8 cellular contexts compared by ENCODE assay signal in genomic region chr15:74873756-74874424, GRCh38. TPM values are rescaled to one million over a fixed set of nuclear protein-coding genes. Genes with fewer than 3 reads are reported as not detected.
A peak's percentile ranks its signal among the peaks of the same experiment; 100 is the strongest.
DNase-seq lines count a peak whose midpoint lies in the region; FAIRE-seq and TF ChIP-seq lines count a peak whose summit lies in the region.

No MANE protein-coding gene starts in this region.

- peak overlapping the region; percentile 88 for H3K18ac ChIP-seq in mesenchymal stem cell (ENCODE audit: low read depth in 1 of 2, low read length in 2 of 2)

- peak overlapping the region; percentile 47 for H4K91ac ChIP-seq in mesenchymal stem cell (ENCODE audit: low read length)

- H2BK15ac ChIP-seq in mesenchymal stem cell (ENCODE audit: low read depth, poor library complexity, severe bottlenecking): no peak overlapping the region

- TF ChIP-seq CTCF in cardiac fibroblast (IDR thresholded peaks at IDR 0.05; ENCODE audit: low read depth, low read length): no peak
- TF ChIP-seq CTCF in uterus (IDR thresholded peaks at IDR 0.05): no peak

- peak overlapping the region; percentile 74 to 90 for H3K4ac ChIP-seq in mesenchymal stem cell (ENCODE audit: low read depth in 1 of 2, low read length in 2 of 2)

- intact Hi-C loops in uterus (cut with DNase I; ENCODE audit: low total_unique reads): no loop called here

- H3K9me3 ChIP-seq in mesenchymal stem cell (ENCODE audit: control insufficient read depth, low read length) (no peaks in the 10 kb centered on the region), uterus (no peaks in the 10 kb centered on the region)

- H4K8ac ChIP-seq in mesenchymal stem cell (ENCODE audit: low read length): peak overlapping the region; percentile 98

- peak overlapping the region; percentile 23 for H3K27ac ChIP-seq in mesenchymal stem cell (ENCODE audit: low read length, poor library complexity, severe bottlenecking)
- H3K27ac ChIP-seq in uterus: peak overlapping the region; percentile 77 to 87

- FAIRE-seq in GM12892 (lab: Jason Lieb, UNC): no peak

- H3K4me3 ChIP-seq in cardiac fibroblast (replicated peaks in 1 of 2; ENCODE audit: low read depth in 2 of 2, low read length in 2 of 2) (peak overlapping the region; percentile 76 to 86), mesenchymal stem cell (ENCODE audit: insufficient read depth in 1 of 2, low read depth in 1 of 2, low read length in 2 of 2) (peak overlapping the region; percentile 39 to 100), uterus (peak overlapping the region; percentile 55 to 85)

- peak overlapping the region; percentile 77 for H2AFZ ChIP-seq in mesenchymal stem cell (ENCODE audit: low read depth, low read length)

- peak overlapping the region; percentile 98 for H3K4me2 ChIP-seq in mesenchymal stem cell (ENCODE audit: low read length, poor library complexity, severe bottlenecking)

- peaks cover 5% of the 10 kb centered on the region for H3K79me1 ChIP-seq in mesenchymal stem cell (replicated peaks; ENCODE audit: low read length, poor library complexity, severe bottlenecking)

- H2BK5ac ChIP-seq in mesenchymal stem cell (ENCODE audit: low read depth, low read length, poor library complexity, severe bottlenecking): no peak overlapping the region

- no peak overlapping the region for H2BK120ac ChIP-seq in mesenchymal stem cell (ENCODE audit: low read depth, low read length)

- peak overlapping the region in 1 of 2 experiments; percentile 88 for H3K14ac ChIP-seq in mesenchymal stem cell (ENCODE audit: low read length in 2 of 2)

- no peak overlapping the region for H2AK5ac ChIP-seq in mesenchymal stem cell (ENCODE audit: low read length, severe bottlenecking)

- H3K36me3 ChIP-seq in mesenchymal stem cell (ENCODE audit: control insufficient read depth in 1 of 2, insufficient read depth in 2 of 2, low read depth in 1 of 2, low read length in 2 of 2) (peaks cover 3 to 5% of the 10 kb centered on the region in 2 experiments), uterus (no peaks in the 10 kb centered on the region)

- no peak overlapping the region for H3K23ac ChIP-seq in mesenchymal stem cell (ENCODE audit: low read length in 2 of 2)

- H3K27me3 ChIP-seq in mesenchymal stem cell (ENCODE audit: control insufficient read depth in 1 of 2, insufficient read depth in 1 of 2, low read length in 2 of 2) (no peaks in the 10 kb centered on the region), uterus (no peaks in the 10 kb centered on the region)

- peak overlapping the region; percentile 97 for H3K9ac ChIP-seq in mesenchymal stem cell (ENCODE audit: low read length)

- TF ChIP-seq POLR2A in uterus (IDR thresholded peaks at IDR 0.05) (no peak), GM12892 (IDR thresholded peaks at IDR 0.05; ENCODE audit: low read depth, low read length) (no peak)

- peaks cover 23% of the 10 kb centered on the region for H3K4me1 ChIP-seq in mesenchymal stem cell (ENCODE audit: control insufficient read depth, insufficient read depth, low read depth, low read length)
- peaks cover 11 to 28% of the 10 kb centered on the region in 2 donors for H3K4me1 ChIP-seq in uterus

- peak; percentile 55 for DNase-seq in NCI-H82 (lab: John Stamatoyannopoulos, UW)
- DNase-seq in NCI-H82 treated with DMSO at 0.1 percent for 48 hours (lab: John Stamatoyannopoulos, UW; ENCODE audit: unreplicated experiment): no peak
- peak; percentile 18 for DNase-seq in NCI-H2227 treated with DMSO at 0.1 percent for 48 hours (lab: John Stamatoyannopoulos, UW)
- peak in 1 of 2 donors; percentile 19 for DNase-seq in cardiac fibroblast (ENCODE audit: low read depth in 2 of 2)
- DNase-seq in mesenchymal stem cell: peak; percentile 29
- DNase-seq in uterus: peak; percentile 22 to 28
- no peak for DNase-seq in NCI-H510A (lab: John Stamatoyannopoulos, UW)
- DNase-seq in GM12892 (ENCODE audit: insufficient read length): no peak

- peak overlapping the region; percentile 19 to 71 for H2BK12ac ChIP-seq in mesenchymal stem cell (ENCODE audit: low read length in 2 of 2)

- 42% methylated on average over 14 of the region's 16 CpGs for WGBS in mesenchymal stem cell

RNA-seq across cellular contexts. Expression of gene SCAMP2, which starts 0.7 kb away (rescaled TPM):
- 81.8 TPM for polyA plus RNA-seq in mesenchymal stem cell (2013, experiment 1 of 2)
- polyA plus RNA-seq in mesenchymal stem cell (2013, experiment 2 of 2): 78.8 TPM
- total RNA-seq in uterus: 10 to 100 TPM; 15.9 to 67.5 (median 33.0) TPM
- 52.0 TPM for polyA plus RNA-seq in GM12892 (2012; ENCODE audit: missing spikeins)

RNA-seq across cellular contexts. Expression of gene MPI, which starts 16.0 kb away (rescaled TPM):
- 25.4 TPM for polyA plus RNA-seq in mesenchymal stem cell (2013, experiment 1 of 2)
- 25.0 TPM for polyA plus RNA-seq in mesenchymal stem cell (2013, experiment 2 of 2)
- 10 to 100 TPM; 28.8 to 73.3 (median 33.7) TPM for total RNA-seq in uterus
- 73.3 TPM for polyA plus RNA-seq in GM12892 (2012; ENCODE audit: missing spikeins)

RNA-seq across cellular contexts. Expression of gene ULK3, which starts 30.9 kb away (rescaled TPM):
- 15.0 TPM for polyA plus RNA-seq in mesenchymal stem cell (2013, experiment 1 of 2)
- 14.2 TPM for polyA plus RNA-seq in mesenchymal stem cell (2013, experiment 2 of 2)
- total RNA-seq in uterus: 100 to 1,000 TPM in 1 of 4 donors, 10 to 100 TPM in 3; 29.0 to 105 (median 41.2) TPM
- polyA plus RNA-seq in GM12892 (2012; ENCODE audit: missing spikeins): 25.0 TPM

RNA-seq across cellular contexts. Expression of gene FAM219B, which starts 32.8 kb away (rescaled TPM):
- polyA plus RNA-seq in mesenchymal stem cell (2013, experiment 1 of 2): 41.8 TPM
- polyA plus RNA-seq in mesenchymal stem cell (2013, experiment 2 of 2): 44.0 TPM
- 100 to 1,000 TPM in 2 of 4 donors, 10 to 100 TPM in 2; 32.9 to 343 (median 86.5) TPM for total RNA-seq in uterus
- 29.8 TPM for polyA plus RNA-seq in GM12892 (2012; ENCODE audit: missing spikeins)

RNA-seq across cellular contexts. Expression of gene CPLX3, which starts 47.5 kb away (rescaled TPM):
- polyA plus RNA-seq in mesenchymal stem cell (2013, experiment 1 of 2): not detected
- polyA plus RNA-seq in mesenchymal stem cell (2013, experiment 2 of 2): not detected
- not detected for total RNA-seq in uterus
- not detected for polyA plus RNA-seq in GM12892 (2012; ENCODE audit: missing spikeins)

Comparison
In these comparisons a context has a peak if more than half of its experiments do, and no peak if none do; other contexts are left out.
1. DNase-seq: peak in NCI-H82 (single experiment), NCI-H2227 treated with DMSO at 0.1 percent for 48 hours (single experiment), mesenchymal stem cell (single experiment) and uterus (2 of 2); none in NCI-H82 treated with DMSO at 0.1 percent for 48 hours (single experiment), NCI-H510A (single experiment) and GM12892 (single experiment).
2. Peak in every context shown above with its lines, with median percentiles within 50 percentile points of each other: H3K4me3 ChIP-seq.